10 cellular contexts compared by ENCODE assay signal in genomic region chr9:99582768-99583167, GRCh38.
"Had no signal": no experiment of that assay in that cellular context is flagged by ENCODE, and none has a peak within 500 bp of the region (broad histone marks: within the 10 kb centered on the region; RNA-seq: fewer than 3 reads in every experiment).

No MANE protein-coding gene starts in this region.

- DNase-seq: activated CD4-positive, alpha-beta T cell treated with anti-CD3 and anti-CD28 coated beads, Interleukin-2, amount 50 U/mL, for 1 hour; activated T-cell treated with anti-CD3 and anti-CD28 coated beads, Interleukin-2, amount 50 U/mL, for 1 hour; central memory CD4-positive, alpha-beta T cell; effector memory CD4-positive, alpha-beta T cell; left ventricle myocardium inferior; mesenchymal stem cell; stimulated activated CD4-positive, alpha-beta T cell treated with anti-CD3 and anti-CD28 coated beads, Interleukin-12 subunit alpha, Interleukin-12 subunit beta, amount 100 ng/mL, for 4 hours had no signal

- H3K27ac ChIP-seq: coronary artery, epithelial cell of prostate, left ventricle myocardium inferior, thoracic aorta had no signal

- H3K4me3 ChIP-seq: coronary artery, left ventricle myocardium inferior, thoracic aorta had no signal

- H3K36me3 ChIP-seq: left ventricle myocardium inferior, thoracic aorta had no signal

- H3K4me1 ChIP-seq: left ventricle myocardium inferior had no signal

- H3K9me3 ChIP-seq: left ventricle myocardium inferior, thoracic aorta had no signal
